Comparison of ENCODE assay signal across 9 cellular contexts in genomic region chr2:219252570-219252899, GRCh38. TPM values are rescaled to one million over a fixed set of nuclear protein-coding genes. Genes with fewer than 3 reads are reported as not detected.
DNase-seq lines count a peak whose midpoint lies in the region; ATAC-seq, FAIRE-seq and TF ChIP-seq lines count a peak whose summit lies in the region.
"Had no signal": no experiment of that assay in that cellular context is flagged by ENCODE, and none has a peak within 500 bp of the region (broad histone marks: within the 10 kb centered on the region; RNA-seq: fewer than 3 reads in every experiment).

No MANE protein-coding gene starts in this region.

- CTCF ChIA-PET in GM10248 (lab: Yijun Ruan, JAX) = interaction anchor here (0.8 to 10.2 kb wide), 12 partner anchors 9 to 135 kb away, joined by 3 to 116 read pairs (median 4); partner anchors contain the start of genes ANKZF1, ATG9A, DNAJB2 and DNPEP

- H3K27me3 Mint-ChIP-seq in stimulated activated naive CD8-positive, alpha-beta T cell treated with anti-CD3 and anti-CD28 coated beads, Interleukin-15, Interleukin-2, amounts not matched to agents 100 ng/mL and 50 ng/mL, for 24 hours = no peaks in the 10 kb centered on the region
- no peaks in the 10 kb centered on the region for H3K27me3 Mint-ChIP-seq in activated naive CD4-positive, alpha-beta T cell treated with anti-CD3 and anti-CD28 coated beads, Interleukin-2, amount 50 U/mL, for 24 hours

- H3K27me3 ChIP-seq in transverse colon = no peaks in the 10 kb centered on the region

- ATAC-seq in stimulated activated naive CD8-positive, alpha-beta T cell treated with anti-CD3 and anti-CD28 coated beads, Interleukin-15, Interleukin-2, amounts not matched to agents 100 U/mL and 50 U/mL, for 24 hours = no peak

- no peak for FAIRE-seq in kidney (lab: Jason Lieb, UNC)

- H3K4me3 Mint-ChIP-seq in stimulated activated naive CD8-positive, alpha-beta T cell treated with anti-CD3 and anti-CD28 coated beads, Interleukin-15, Interleukin-2, amounts not matched to agents 100 ng/mL and 50 ng/mL, for 24 hours = peak overlapping the region; percentile 87
- peak overlapping the region; percentile 87 for H3K4me3 Mint-ChIP-seq in activated naive CD4-positive, alpha-beta T cell treated with anti-CD3 and anti-CD28 coated beads, Interleukin-2, amount 50 U/mL, for 24 hours

- DNase-seq in stimulated activated naive CD8-positive, alpha-beta T cell treated with anti-CD3 and anti-CD28 coated beads, Interleukin-15, Interleukin-2, amounts not matched to agents 100 U/mL and 50 U/mL, for 24 hours = no peak
- no peak for DNase-seq in kidney
- DNase-seq in transverse colon = no peak
- no peak for DNase-seq in NCI-H526 treated with DMSO at 0.1 percent for 48 hours (lab: John Stamatoyannopoulos, UW)
- no peak for DNase-seq in GM10248 (ENCODE audit: extremely low spot score)
- DNase-seq in HuH-7 (ENCODE audit: low spot score) = no peak

- H3K9ac ChIP-seq in kidney (ENCODE audit: low read length in 2 of 2) = peak overlapping the region; percentile 28 to 68

- H3K4me3 ChIP-seq in kidney (ENCODE audit: low read length in 2 of 2) (peak overlapping the region; percentile 81 to 93), transverse colon (peak overlapping the region; percentile 49 to 72 (median 60))

- TF ChIP-seq EP300 in transverse colon (IDR thresholded peaks at IDR 0.05; ENCODE audit: low read depth) = no peak

- H3K9me3 ChIP-seq in kidney (ENCODE audit: control insufficient read depth in 1 of 2, low read length in 2 of 2) (no peaks in the 10 kb centered on the region), transverse colon (no peaks in the 10 kb centered on the region)

- TF ChIP-seq CTCF in kidney (IDR thresholded peaks at IDR 0.05; ENCODE audit: borderline replicate concordance, extremely low read depth, insufficient read depth) = no peak
- TF ChIP-seq CTCF in transverse colon (IDR thresholded peaks at IDR 0.05) = no peak
- no peak for TF ChIP-seq CTCF in GM10248 (IDR thresholded peaks at IDR 0.05; ENCODE audit: control extremely low read depth, extremely low read depth, low read depth, missing control alignments)

- peaks cover 47% of the 10 kb centered on the region for H3K36me3 Mint-ChIP-seq in stimulated activated naive CD8-positive, alpha-beta T cell treated with anti-CD3 and anti-CD28 coated beads, Interleukin-15, Interleukin-2, amounts not matched to agents 100 ng/mL and 50 ng/mL, for 24 hours (ENCODE audit: low read depth)
- H3K36me3 Mint-ChIP-seq in activated naive CD4-positive, alpha-beta T cell treated with anti-CD3 and anti-CD28 coated beads, Interleukin-2, amount 50 U/mL, for 24 hours = peaks cover 16% of the 10 kb centered on the region

- in situ Hi-C loops in transverse colon (cut with MboI; ENCODE audit: low pct_ligation_motif_present in 1 of 4, low pct_unique_long_range_greater_than_20kb in 1 of 4, low sequenced_read_pairs in 3 of 4) = no loop called here

- H3K4me1 Mint-ChIP-seq in stimulated activated naive CD8-positive, alpha-beta T cell treated with anti-CD3 and anti-CD28 coated beads, Interleukin-15, Interleukin-2, amounts not matched to agents 100 ng/mL and 50 ng/mL, for 24 hours (ENCODE audit: low read depth) = peaks cover 69% of the 10 kb centered on the region
- peaks cover 62% of the 10 kb centered on the region for H3K4me1 Mint-ChIP-seq in activated naive CD4-positive, alpha-beta T cell treated with anti-CD3 and anti-CD28 coated beads, Interleukin-2, amount 50 U/mL, for 24 hours

- no peaks in the 10 kb centered on the region for H3K9me3 Mint-ChIP-seq in stimulated activated naive CD8-positive, alpha-beta T cell treated with anti-CD3 and anti-CD28 coated beads, Interleukin-15, Interleukin-2, amounts not matched to agents 100 ng/mL and 50 ng/mL, for 24 hours
- H3K9me3 Mint-ChIP-seq in activated naive CD4-positive, alpha-beta T cell treated with anti-CD3 and anti-CD28 coated beads, Interleukin-2, amount 50 U/mL, for 24 hours = no peaks in the 10 kb centered on the region

- H3K36me3 ChIP-seq in kidney (ENCODE audit: control insufficient read depth in 1 of 2, insufficient read depth in 2 of 2, low read length in 2 of 2) (peaks cover 3 to 12% of the 10 kb centered on the region in 2 donors), transverse colon (no peaks in the 10 kb centered on the region)

- H3K27ac Mint-ChIP-seq in stimulated activated naive CD8-positive, alpha-beta T cell treated with anti-CD3 and anti-CD28 coated beads, Interleukin-15, Interleukin-2, amounts not matched to agents 100 ng/mL and 50 ng/mL, for 24 hours = peak overlapping the region; percentile 91
- H3K27ac Mint-ChIP-seq in activated naive CD4-positive, alpha-beta T cell treated with anti-CD3 and anti-CD28 coated beads, Interleukin-2, amount 50 U/mL, for 24 hours = peak overlapping the region; percentile 96

- no peak for TF ChIP-seq POLR2A in transverse colon (IDR thresholded peaks at IDR 0.05)

- H3K4me1 ChIP-seq in kidney (ENCODE audit: control insufficient read depth in 1 of 2, insufficient read depth in 1 of 2, low read depth in 1 of 2, low read length in 2 of 2) (peaks cover 42 to 52% of the 10 kb centered on the region in 2 donors), transverse colon (peaks cover 36 to 67% (median 61%) of the 10 kb centered on the region in 4 donors)

- WGBS in transverse colon (ENCODE audit: low coverage in 1 of 2), 2 donors = 19 to 26% methylated on average over 6 to 9 of the region's 9 CpGs

- POLR2A ChIA-PET in GM10248 (lab: Yijun Ruan, JAX) = interaction anchor here (0.5 to 2.8 kb wide), 18 partner anchors 8 to 512 kb away, joined by 3 to 16 read pairs (median 5); partner anchors contain the start of genes CNPPD1 and ZFAND2B

- intact Hi-C loops in kidney (cut with DNase I) (no loop called here), transverse colon (cut with DNase I; ENCODE audit: low total_unique reads) (no loop called here)

- H3K27ac ChIP-seq in kidney (ENCODE audit: low read depth in 2 of 2, low read length in 2 of 2) (peak overlapping the region; percentile 81 to 85), transverse colon (peak overlapping the region; percentile 94 to 97 (median 94))

RNA-seq across cellular contexts. Expression of gene TUBA4B, which starts 0.5 kb away (rescaled TPM):
- 0.98 TPM for total RNA-seq in kidney
- polyA plus RNA-seq in kidney (ENCODE audit: insufficient read depth, low read depth, low replicate concordance) = 15.4 TPM
- not detected for total RNA-seq in transverse colon
- total RNA-seq: glomerular endothelial cell had no signal

RNA-seq across cellular contexts. Expression of gene TUBA4A, which starts 1.2 kb away (rescaled TPM):
- total RNA-seq in kidney (49.4 TPM), transverse colon (100 to 1,000 TPM in 1 of 4 donors, 10 to 100 TPM in 3; 39.2 to 101 (median 70.8) TPM)
- polyA plus RNA-seq in kidney (ENCODE audit: insufficient read depth, low read depth, low replicate concordance) = 156 TPM

RNA-seq across cellular contexts. Expression of gene STK16, which starts 7.3 kb away (rescaled TPM):
- 29.9 TPM for total RNA-seq in kidney
- 53.8 TPM for polyA plus RNA-seq in kidney (ENCODE audit: insufficient read depth, low read depth, low replicate concordance)
- total RNA-seq in transverse colon = 10 to 100 TPM; 18.7 to 44.8 (median 28.2) TPM

RNA-seq across cellular contexts. Expression of gene GLB1L, which starts 7.3 kb away (rescaled TPM):
- total RNA-seq in kidney (20.6 TPM), transverse colon (1 to 10 TPM in 3 of 4 donors, under 1 TPM in 1; 0.40 to 9.1 (median 3.8) TPM)
- polyA plus RNA-seq in kidney (ENCODE audit: insufficient read depth, low read depth, low replicate concordance) = 19.7 TPM

RNA-seq across cellular contexts. Expression of gene ANKZF1, which starts 22.9 kb away (rescaled TPM):
- total RNA-seq in kidney (48.9 TPM), transverse colon (100 to 1,000 TPM in 2 of 4 donors, 10 to 100 TPM in 2; 64.3 to 318 (median 114) TPM)
- 26.6 TPM for polyA plus RNA-seq in kidney (ENCODE audit: insufficient read depth, low read depth, low replicate concordance)
